22 cellular contexts compared by ENCODE assay signal in genomic region chr3:169822540-169822939, GRCh38. TPM values are rescaled to one million over a fixed set of nuclear protein-coding genes. Genes with fewer than 3 reads are reported as not detected.
DNase-seq lines count a peak whose midpoint lies in the region; ATAC-seq and TF ChIP-seq lines count a peak whose summit lies in the region.
"Had no signal": no experiment of that assay in that cellular context is flagged by ENCODE, and none has a peak within 500 bp of the region (broad histone marks: within the 10 kb centered on the region; RNA-seq: fewer than 3 reads in every experiment).

No MANE protein-coding gene starts in this region.

- peak; percentile 76 for ATAC-seq in mucosa of descending colon
- ATAC-seq: activated naive CD4-positive, alpha-beta T cell treated with anti-CD3 and anti-CD28 coated beads, Interleukin-2, amount 50 U/mL, for 72 hours; GM12878; left lobe of liver; SK-N-SH treated with all-trans-retinoic acid at 6 μM for 48 hours had no signal

- peak; percentile 73 for DNase-seq in DMS153 treated with DMSO at 0.1 percent for 48 hours (lab: John Stamatoyannopoulos, UW; ENCODE audit: unreplicated experiment)
- DNase-seq in NCI-H187 (lab: John Stamatoyannopoulos, UW) = peak; percentile 74 to 76
- peak; percentile 19 for DNase-seq in NCI-H526 treated with DMSO at 0.1 percent for 48 hours (lab: John Stamatoyannopoulos, UW)
- DNase-seq in mucosa of descending colon = peak; percentile 12 to 53 (median 49)
- DNase-seq in SIG-M5 (lab: John Stamatoyannopoulos, UW) = no peak
- no peak for DNase-seq in activated CD4-positive, alpha-beta T cell treated with anti-CD3 and anti-CD28 coated beads for 1 hour
- no peak for DNase-seq in DMS114 treated with DMSO at 0.1 percent for 48 hours (lab: John Stamatoyannopoulos, UW; ENCODE audit: unreplicated experiment)
- DNase-seq: activated CD4-positive, alpha-beta T cell treated with anti-CD3 and anti-CD28 coated beads, Interleukin-2, amount 50 U/mL, for 1 hour; CD4-positive, CD25-positive, alpha-beta regulatory T cell; central memory CD4-positive, alpha-beta T cell; DND-41; head of caudate nucleus; NCI-H2227 treated with DMSO at 0.1 percent for 48 hours; WERI-Rb-1 had no signal

- no peak for TF ChIP-seq CTCF in mucosa of descending colon (IDR thresholded peaks at IDR 0.05)

- no peak overlapping the region for H3K4me3 ChIP-seq in mucosa of descending colon
- H3K4me3 ChIP-seq: GM12878 had no signal

- H3K4me1 ChIP-seq in mucosa of descending colon (ENCODE audit: low read depth) = no peaks in the 10 kb centered on the region

- intact Hi-C loops in mucosa of descending colon (cut with DNase I, micrococcal nuclease) = no loop called here

- H3K9me3 ChIP-seq in mucosa of descending colon = no peaks in the 10 kb centered on the region

- H3K36me3 ChIP-seq in mucosa of descending colon (ENCODE audit: low read depth) = no peaks in the 10 kb centered on the region
- H3K36me3 ChIP-seq: WERI-Rb-1 had no signal

RNA-seq across cellular contexts. Expression of gene LRRC34, which starts 9.8 kb away (rescaled TPM):
- 1 to 10 TPM in 1 of 3 donors, under 1 TPM in 2; 0.49 to 1.6 (median 0.67) TPM for total RNA-seq in mucosa of descending colon
- total RNA-seq: CD4-positive, CD25-positive, alpha-beta regulatory T cell had no signal

RNA-seq across cellular contexts. Expression of gene LRRIQ4, which starts 9.9 kb away (rescaled TPM):
- total RNA-seq in mucosa of descending colon = under 1 TPM in 1 of 3 donors, not detected in 2; 0.22 TPM
- total RNA-seq: astrocyte; CD4-positive, CD25-positive, alpha-beta regulatory T cell; left lobe of liver; RPMI7951; urinary bladder had no signal

RNA-seq across cellular contexts. Expression of gene LRRC31, which starts 47.2 kb away (rescaled TPM):
- total RNA-seq in mucosa of descending colon = 10 to 100 TPM; 16.5 to 63.8 (median 42.6) TPM
- total RNA-seq: activated naive CD4-positive, alpha-beta T cell treated with anti-CD3 and anti-CD28 coated beads, Interleukin-2, amount 50 U/mL, for 72 hours; CD4-positive, CD25-positive, alpha-beta regulatory T cell; GM12878; mesothelial cell of epicardium; RPMI7951; urinary bladder had no signal

RNA-seq across cellular contexts. Expression of gene MYNN, which starts 49.3 kb away (rescaled TPM):
- 10 to 100 TPM; 11.6 to 17.4 (median 13.7) TPM for total RNA-seq in mucosa of descending colon

RNA-seq across cellular contexts. Expression of gene ACTRT3, which starts 53.2 kb away (rescaled TPM):
- total RNA-seq in mucosa of descending colon = 1 to 10 TPM in 2 of 3 donors, under 1 TPM in 1; 0.90 to 1.1 (median 1.0) TPM
- total RNA-seq: CD4-positive, CD25-positive, alpha-beta regulatory T cell had no signal

Comparison
In these comparisons a context has a peak if more than half of its experiments do, and no peak if none do; other contexts are left out.
1. DNase-seq: peak in DMS153 treated with DMSO at 0.1 percent for 48 hours (single experiment), NCI-H187 (2 of 2), NCI-H526 treated with DMSO at 0.1 percent for 48 hours (single experiment) and mucosa of descending colon (3 of 3); none in SIG-M5 (single experiment), activated CD4-positive, alpha-beta T cell treated with anti-CD3 and anti-CD28 coated beads for 1 hour (single experiment) and DMS114 treated with DMSO at 0.1 percent for 48 hours (single experiment).